Comparison of ENCODE assay signal across 15 cellular contexts in genomic region chr7:155750255-155751125, GRCh38.
DNase-seq lines count a peak whose midpoint lies in the region; ATAC-seq, FAIRE-seq and TF ChIP-seq lines count a peak whose summit lies in the region.
"Had no signal": no experiment of that assay in that cellular context is flagged by ENCODE, and none has a peak within 500 bp of the region (broad histone marks: within the 10 kb centered on the region; RNA-seq: fewer than 3 reads in every experiment).

No MANE protein-coding gene starts in this region.

- no peaks in the 10 kb centered on the region for H3K27me3 ChIP-seq in OCI-LY3 (ENCODE audit: low read depth, low read length)
- no peaks in the 10 kb centered on the region for H3K27me3 ChIP-seq in bronchial epithelial cell (ENCODE audit: control insufficient read depth, insufficient read depth, low read length)

- no peaks in the 10 kb centered on the region for H3K9me3 ChIP-seq in OCI-LY3 (ENCODE audit: insufficient read depth, low read length)

- H3K4me1 ChIP-seq in OCI-LY3 (ENCODE audit: low read length) = peaks cover 83% of the 10 kb centered on the region

- peaks cover 69% of the 10 kb centered on the region for H4K20me1 ChIP-seq in OCI-LY3 (ENCODE audit: insufficient read depth, low read length)

- ATAC-seq in esophagus mucosa (no peak), GM18519 (IDR thresholded peaks at IDR 0.05; ENCODE audit: low FRiP score, unreplicated experiment) (no peak)

- H3K27ac ChIP-seq in OCI-LY3 (ENCODE audit: low read length) = no peak overlapping the region

- peaks cover 79% of the 10 kb centered on the region for H3K79me2 ChIP-seq in OCI-LY3 (ENCODE audit: low read length)

- FAIRE-seq in GM19239 (lab: Jason Lieb, UNC) (peak; percentile 68), bronchial epithelial cell (lab: Jason Lieb, UNC) (no peak)
- FAIRE-seq: H1 had no signal

- DNase-seq in GM19239 (ENCODE audit: insufficient read length, low spot score) (no peak), bronchial epithelial cell (ENCODE audit: low read depth) (peak; percentile 37), myocyte (ENCODE audit: low read depth) (peak; percentile 19), NCI-H2029 (lab: John Stamatoyannopoulos, UW) (no peak)
- no peak for DNase-seq in activated CD4-positive, alpha-beta T cell treated with anti-CD3 and anti-CD28 coated beads for 48 hours
- DNase-seq: DMS79, GDM1, Kasumi-1, NCI-H1105, NCI-H2081 treated with DMSO at 0.1 percent for 48 hours, NCI-H82 had no signal

- no peak overlapping the region for H2AFZ ChIP-seq in OCI-LY3 (ENCODE audit: low read depth, low read length)

- H3K36me3 ChIP-seq in OCI-LY3 (replicated peaks; ENCODE audit: low read depth, low read length) (peaks cover 29% of the 10 kb centered on the region), bronchial epithelial cell (ENCODE audit: control insufficient read depth, insufficient read depth, low read length) (peaks cover under 1% of the 10 kb centered on the region)

- no peak overlapping the region for H3K9ac ChIP-seq in OCI-LY3 (ENCODE audit: low read length)

- peak overlapping the region; percentile 9; the same call in 1 of the 2 replicates for H3K4me2 ChIP-seq in OCI-LY3 (ENCODE audit: low read length)

- no peak for TF ChIP-seq CTCF in OCI-LY3 (IDR thresholded peaks at IDR 0.05; ENCODE audit: low read depth, low read length)
- no peak for TF ChIP-seq CTCF in bronchial epithelial cell (IDR thresholded peaks at IDR 0.05; ENCODE audit: insufficient read depth, low read length, severe bottlenecking)

- H3K4me3 ChIP-seq in OCI-LY3 (ENCODE audit: low read length) = no peak overlapping the region
- no peak overlapping the region for H3K4me3 ChIP-seq in bronchial epithelial cell (ENCODE audit: low read depth, low read length)

Comparison
In these comparisons a context has a peak if more than half of its experiments do, and no peak if none do; other contexts are left out.
1. DNase-seq: peak in bronchial epithelial cell (single experiment) and myocyte (single experiment); none in GM19239 (single experiment), NCI-H2029 (single experiment) and activated CD4-positive, alpha-beta T cell treated with anti-CD3 and anti-CD28 coated beads for 48 hours (single experiment).